5 cellular contexts compared by ENCODE assay signal in genomic region chr3:196170296-196170695, GRCh38. TPM values are rescaled to one million over a fixed set of nuclear protein-coding genes. Genes with fewer than 3 reads are reported as not detected.
"Had no signal": no experiment of that assay in that cellular context is flagged by ENCODE, and none has a peak within 500 bp of the region (broad histone marks: within the 10 kb centered on the region; RNA-seq: fewer than 3 reads in every experiment).

No MANE protein-coding gene starts in this region.

RNA-seq across cellular contexts. Expression of gene ZDHHC19, which starts 40.9 kb away (rescaled TPM):
- total RNA-seq: M059J, PC-3, Peyer's patch, SJCRH30 had no signal

RNA-seq across cellular contexts. Expression of gene SLC51A, which starts 46.0 kb away (rescaled TPM):
- total RNA-seq: M059J, SJCRH30, SK-MEL-5 had no signal
